In genomic region chr12:102504280-102504679, GRCh38 we compare ENCODE assay signal across 29 cellular contexts. TPM values are rescaled to one million over a fixed set of nuclear protein-coding genes. Genes with fewer than 3 reads are reported as not detected.
DNase-seq lines count a peak whose midpoint lies in the region; ATAC-seq and TF ChIP-seq lines count a peak whose summit lies in the region.
"Had no signal": no experiment of that assay in that cellular context is flagged by ENCODE, and none has a peak within 500 bp of the region (broad histone marks: within the 10 kb centered on the region; RNA-seq: fewer than 3 reads in every experiment).

No MANE protein-coding gene starts in this region.

- H3K36me3 ChIP-seq in heart left ventricle (no peaks in the 10 kb centered on the region), left lung (no peaks in the 10 kb centered on the region), upper lobe of right lung (no peaks in the 10 kb centered on the region), MM.1S (replicated peaks; ENCODE audit: insufficient read depth, low read length) (no peaks in the 10 kb centered on the region), brain microvascular endothelial cell (replicated peaks) (no peaks in the 10 kb centered on the region)
- H3K36me3 ChIP-seq: BE2C, SJCRH30 had no signal

- H3K4me1 ChIP-seq in heart left ventricle, result peaks cover 0 to 36% (median 0%) of the 10 kb centered on the region in 12 donors
- peaks cover 0 to 4% of the 10 kb centered on the region in 2 donors for H3K4me1 ChIP-seq in left lung
- H3K4me1 ChIP-seq in upper lobe of right lung, result no peaks in the 10 kb centered on the region
- no peaks in the 10 kb centered on the region for H3K4me1 ChIP-seq in MM.1S (ENCODE audit: low read length)
- H3K4me1 ChIP-seq: BE2C, parathyroid adenoma, SJCRH30 had no signal

- no peaks in the 10 kb centered on the region for H3K27me3 ChIP-seq in heart left ventricle
- H3K27me3 ChIP-seq in left lung, result no peaks in the 10 kb centered on the region
- H3K27me3 ChIP-seq in upper lobe of right lung, result no peaks in the 10 kb centered on the region
- no peaks in the 10 kb centered on the region for H3K27me3 ChIP-seq in MM.1S (replicated peaks; ENCODE audit: insufficient read depth, low read length)
- no peaks in the 10 kb centered on the region for H3K27me3 ChIP-seq in brain microvascular endothelial cell (replicated peaks)
- H3K27me3 ChIP-seq: BE2C, hepatocyte, SJCRH30 had no signal

- H3F3A ChIP-seq in MM.1S (ENCODE audit: insufficient read depth, low read length), result no peaks in the 10 kb centered on the region

- WGBS in heart left ventricle, 4 donors, result 59 to 76% (median 73%) methylated on average over 2 of the region's 2 CpGs

- H3K9ac ChIP-seq in MM.1S (ENCODE audit: low read length), result no peak overlapping the region
- H3K9ac ChIP-seq: KMS-11, parathyroid adenoma had no signal

- no peak for TF ChIP-seq POLR2A in heart left ventricle (IDR thresholded peaks at IDR 0.05)

- in situ Hi-C loops in brain microvascular endothelial cell (cut with HindIII; ENCODE audit: low pct_ligation_motif_present, low sequenced_read_pairs), result no loop called here

- intact Hi-C loops in heart left ventricle (cut with DNase I), result no loop called here
- intact Hi-C loops in cardiac septum (cut with DNase I), result no loop called here
- intact Hi-C loops in left lung (cut with DNase I), result no loop called here
- intact Hi-C loops in upper lobe of right lung (cut with DNase I), result no loop called here

- H3K4me3 ChIP-seq in heart left ventricle (no peak overlapping the region), left lung (no peak overlapping the region), upper lobe of right lung (no peak overlapping the region), MM.1S (ENCODE audit: low read length) (no peak overlapping the region), brain microvascular endothelial cell (ENCODE audit: low read depth, low read length) (no peak overlapping the region)
- H3K4me3 ChIP-seq: hepatocyte, PC-9, SJCRH30 had no signal

- no peaks in the 10 kb centered on the region for H4K20me1 ChIP-seq in MM.1S (ENCODE audit: insufficient read depth, low read length)

- H3K4me2 ChIP-seq in MM.1S (ENCODE audit: low read depth, low read length), result no peak overlapping the region
- H3K4me2 ChIP-seq: hepatocyte, KMS-11, PC-9 had no signal

- peak in 3 of 4 donors; percentile 30 to 68 (median 43) for ATAC-seq in heart left ventricle
- ATAC-seq in left lung, result peak; percentile 69
- peak; percentile 90 for ATAC-seq in upper lobe of right lung
- ATAC-seq: activated T-cell treated with anti-CD3 and anti-CD28 coated beads, Interleukin-2, amount 50 U/mL, for 4 hours; T-helper 17 cell had no signal

- no peaks in the 10 kb centered on the region for H3K9me2 ChIP-seq in MM.1S (replicated peaks; ENCODE audit: insufficient read depth, low read length)

- peak in 1 of 5 donors; percentile 12 for DNase-seq in heart left ventricle
- DNase-seq in cardiac septum (ENCODE audit: low spot score), result no peak
- DNase-seq in SIG-M5 treated with dmso at 0.1 percent for 504 hours (lab: John Stamatoyannopoulos, UW; ENCODE audit: unreplicated experiment), result peak; percentile 91
- no peak for DNase-seq in left lung
- DNase-seq in upper lobe of right lung, result no peak
- no peak for DNase-seq in HK-2 (ENCODE audit: unreplicated experiment)
- no peak for DNase-seq in MM.1S
- DNase-seq in brain microvascular endothelial cell, result no peak
- DNase-seq: activated CD4-positive, alpha-beta T cell treated with anti-CD3 and anti-CD28 coated beads for 48 hours; activated naive CD4-positive, alpha-beta T cell treated with Interleukin-2 at 50 U/mL for 16 hours; activated T-cell treated with anti-CD3 and anti-CD28 coated beads, Interleukin-2, amount 50 U/mL, for 4 hours; BE2C; Calu3; effector memory CD4-positive, alpha-beta T cell; erythroblast; foreskin fibroblast; H7; NCI-H1092 treated with DMSO at 0.1 percent for 48 hours; NCI-H187 treated with DMSO at 0.1 percent for 48 hours; NCI-H2227 treated with DMSO at 0.1 percent for 48 hours; NCI-H82; PC-9; SJCRH30; T-helper 17 cell had no signal

- TF ChIP-seq CTCF in heart left ventricle (IDR thresholded peaks at IDR 0.05) (no peak), left lung (IDR thresholded peaks at IDR 0.05) (no peak), upper lobe of right lung (IDR thresholded peaks at IDR 0.05) (no peak), MM.1S (IDR thresholded peaks at IDR 0.05; ENCODE audit: low read length) (no peak), brain microvascular endothelial cell (IDR thresholded peaks at IDR 0.05; ENCODE audit: low read depth, low read length, missing control alignments) (no peak)

- no peaks in the 10 kb centered on the region for H3K79me2 ChIP-seq in MM.1S (ENCODE audit: low read length)
- H3K79me2 ChIP-seq: hepatocyte, parathyroid adenoma had no signal

- H2AFZ ChIP-seq in MM.1S (ENCODE audit: low read length), result no peak overlapping the region
- H2AFZ ChIP-seq: hepatocyte, parathyroid adenoma, PC-9 had no signal

- H3K9me3 ChIP-seq in heart left ventricle, result peaks cover 0 to 17% (median 0%) of the 10 kb centered on the region in 12 donors
- H3K9me3 ChIP-seq in left lung, result peaks cover 0 to 2% of the 10 kb centered on the region in 2 donors
- H3K9me3 ChIP-seq in upper lobe of right lung, result no peaks in the 10 kb centered on the region
- H3K9me3 ChIP-seq in MM.1S (replicated peaks; ENCODE audit: insufficient read depth, low read length), result no peaks in the 10 kb centered on the region
- H3K9me3 ChIP-seq: BE2C, SJCRH30 had no signal

- H3K27ac ChIP-seq in heart left ventricle (peak overlapping the region in 1 of 12 donors; percentile 83), left lung (no peak overlapping the region), upper lobe of right lung (no peak overlapping the region), MM.1S (ENCODE audit: low read length) (no peak overlapping the region), brain microvascular endothelial cell (no peak overlapping the region)
- H3K27ac ChIP-seq: hepatocyte, KMS-11, parathyroid adenoma, PC-9, SJCRH30 had no signal

RNA-seq across cellular contexts. Expression of gene IGF1, which starts 23.9 kb away (rescaled TPM):
- total RNA-seq in heart left ventricle (10 to 100 TPM in 7 of 9 donors, 1 to 10 TPM in 2; 5.2 to 30.3 (median 15.6) TPM), cardiac septum (20.1 TPM), left lung (10 to 100 TPM; 57.1 to 99.9 TPM), upper lobe of right lung (6.0 TPM)
- polyA plus RNA-seq in heart left ventricle, result 1 to 10 TPM; 1.9 to 3.9 TPM
- total RNA-seq: Calu3, Daoy, H7, neural crest cell, PC-9, T-helper 17 cell had no signal
